Comparison of ENCODE assay signal across 19 cellular contexts in genomic region chr2:47405757-47406156, GRCh38. TPM values are rescaled to one million over a fixed set of nuclear protein-coding genes. Genes with fewer than 3 reads are reported as not detected.
A peak's percentile ranks its signal among the peaks of the same experiment; 100 is the strongest.
DNase-seq lines count a peak whose midpoint lies in the region; ATAC-seq and TF ChIP-seq lines count a peak whose summit lies in the region.
"Had no signal": no experiment of that assay in that cellular context is flagged by ENCODE, and none has a peak within 500 bp of the region (broad histone marks: within the 10 kb centered on the region; RNA-seq: fewer than 3 reads in every experiment).

No MANE protein-coding gene starts in this region.

- H3F3A ChIP-seq in DOHH2 (ENCODE audit: control insufficient read depth, insufficient read depth): no peaks in the 10 kb centered on the region

- ATAC-seq in CD4-positive, alpha-beta T cell (ENCODE audit: poor library complexity): no peak
- ATAC-seq in WTC11 (no peak), HG02970 (IDR thresholded peaks at IDR 0.05; ENCODE audit: low FRiP score, unreplicated experiment) (no peak)
- no peak for ATAC-seq in stimulated activated naive B cell treated with anti-CD40 and anti-IgM and Interleukin-4, amounts not matched to agents 10 μg/mL and 1 μg/mL and 100 μg/mL, for 72 hours (replicated peaks)
- ATAC-seq: heart left ventricle, upper lobe of right lung had no signal

- H3K36me3 ChIP-seq in DOHH2 (ENCODE audit: control insufficient read depth, low read length): peaks cover 65% of the 10 kb centered on the region
- H3K36me3 ChIP-seq in iPS-18a (ENCODE audit: control insufficient read depth, low read depth, low read length): peaks cover 13% of the 10 kb centered on the region
- no peaks in the 10 kb centered on the region for H3K36me3 ChIP-seq in Peyer's patch
- H3K36me3 ChIP-seq: upper lobe of right lung had no signal

- no peak overlapping the region for H3K27ac ChIP-seq in CD4-positive, alpha-beta T cell (ENCODE audit: low read depth, low read length)
- H3K27ac ChIP-seq in DOHH2 (ENCODE audit: low read depth, low read length) (no peak overlapping the region), iPS-18a (ENCODE audit: low read length) (no peak overlapping the region), Peyer's patch (no peak overlapping the region)
- H3K27ac ChIP-seq: heart left ventricle, upper lobe of right lung had no signal

- H3K9me3 ChIP-seq in CD4-positive, alpha-beta T cell (ENCODE audit: control insufficient read depth, low read length): no peaks in the 10 kb centered on the region
- H3K9me3 ChIP-seq in DOHH2 (ENCODE audit: control insufficient read depth, insufficient read depth, low read length): no peaks in the 10 kb centered on the region
- H3K9me3 ChIP-seq in iPS-18a (ENCODE audit: control insufficient read depth, low read depth, low read length): no peaks in the 10 kb centered on the region
- H3K9me3 ChIP-seq in Peyer's patch: no peaks in the 10 kb centered on the region
- H3K9me3 ChIP-seq: heart left ventricle, upper lobe of right lung had no signal

- no peaks in the 10 kb centered on the region for H3K9me2 ChIP-seq in DOHH2 (replicated peaks; ENCODE audit: control insufficient read depth, low read length)

- no peak for DNase-seq in CD4-positive, alpha-beta T cell
- DNase-seq in WTC11 (ENCODE audit: low spot score) (no peak), Peyer's patch (no peak), mucosa of gallbladder (ENCODE audit: low spot score) (no peak)
- no peak for DNase-seq in stimulated activated naive B cell treated with anti-CD40 and anti-IgM and Interleukin-4, amounts not matched to agents 10 μg/mL and 1 μg/mL and 100 μg/mL, for 72 hours
- DNase-seq: activated naive CD4-positive, alpha-beta T cell; DMS79; heart left ventricle; NCI-H1092 treated with DMSO at 0.1 percent for 48 hours; NCI-H2081; NCI-H510A; OCI-M1; SIG-M5; upper lobe of right lung had no signal

- H3K4me2 ChIP-seq in DOHH2 (ENCODE audit: low read length): peak overlapping the region; percentile 49

- no peaks in the 10 kb centered on the region for H3K27me3 ChIP-seq in CD4-positive, alpha-beta T cell (ENCODE audit: control insufficient read depth, insufficient read depth, low read length)
- H3K27me3 ChIP-seq in DOHH2 (ENCODE audit: control insufficient read depth, low read length) (no peaks in the 10 kb centered on the region), iPS-18a (ENCODE audit: control insufficient read depth, insufficient read depth, low read length) (no peaks in the 10 kb centered on the region), Peyer's patch (no peaks in the 10 kb centered on the region)
- H3K27me3 ChIP-seq: heart left ventricle, upper lobe of right lung had no signal

- peaks cover 54% of the 10 kb centered on the region for H3K36me3 Mint-ChIP-seq in CD4-positive, alpha-beta T cell (ENCODE audit: low read depth)
- peaks cover 44% of the 10 kb centered on the region for H3K36me3 Mint-ChIP-seq in WTC11
- H3K36me3 Mint-ChIP-seq in stimulated activated naive B cell treated with anti-CD40 and anti-IgM and Interleukin-4, amounts not matched to agents 10 μg/mL and 1 μg/mL and 100 μg/mL, for 72 hours: peaks cover 28 to 47% of the 10 kb centered on the region in 2 donors

- no peaks in the 10 kb centered on the region for H3K27me3 Mint-ChIP-seq in CD4-positive, alpha-beta T cell
- H3K27me3 Mint-ChIP-seq in WTC11 (ENCODE audit: low read depth): no peaks in the 10 kb centered on the region
- no peaks in the 10 kb centered on the region for H3K27me3 Mint-ChIP-seq in stimulated activated naive B cell treated with anti-CD40 and anti-IgM and Interleukin-4, amounts not matched to agents 10 μg/mL and 1 μg/mL and 100 μg/mL, for 72 hours

- H4K20me1 ChIP-seq in DOHH2 (ENCODE audit: control insufficient read depth, insufficient read depth, low read depth, low read length): peaks cover 5% of the 10 kb centered on the region

- H3K4me1 ChIP-seq in DOHH2 (ENCODE audit: control insufficient read depth, low read length) (peaks cover 42% of the 10 kb centered on the region), iPS-18a (ENCODE audit: control insufficient read depth, low read depth, low read length) (peaks cover 22% of the 10 kb centered on the region), Peyer's patch (peaks cover 0 to 8% (median 4%) of the 10 kb centered on the region in 4 donors)

- TF ChIP-seq CTCF in CD4-positive, alpha-beta T cell (IDR thresholded peaks at IDR 0.05): no peak
- TF ChIP-seq CTCF in DOHH2 (IDR thresholded peaks at IDR 0.05; ENCODE audit: low read depth, low read length, poor library complexity, severe bottlenecking) (no peak), WTC11 (IDR thresholded peaks at IDR 0.05) (no peak), Peyer's patch (IDR thresholded peaks at IDR 0.05) (no peak)

- TF ChIP-seq POLR2A in Peyer's patch (IDR thresholded peaks at IDR 0.05): no peak

- peak overlapping the region; percentile 39 for H3K4me3 ChIP-seq in DOHH2 (ENCODE audit: low read length)
- H3K4me3 ChIP-seq in iPS-18a (ENCODE audit: low read length): peak overlapping the region; percentile 2
- no peak overlapping the region for H3K4me3 ChIP-seq in Peyer's patch
- H3K4me3 ChIP-seq: heart left ventricle, lung, upper lobe of right lung had no signal

- H3K9ac ChIP-seq in iPS-18a (ENCODE audit: low read length): no peak overlapping the region

- H3K4me1 Mint-ChIP-seq in CD4-positive, alpha-beta T cell (ENCODE audit: low read depth): peaks cover 46% of the 10 kb centered on the region
- H3K4me1 Mint-ChIP-seq in WTC11: peaks cover 47% of the 10 kb centered on the region
- H3K4me1 Mint-ChIP-seq in stimulated activated naive B cell treated with anti-CD40 and anti-IgM and Interleukin-4, amounts not matched to agents 10 μg/mL and 1 μg/mL and 100 μg/mL, for 72 hours: peaks cover 22 to 32% of the 10 kb centered on the region in 2 donors

- peak overlapping the region; percentile 38 for H3K4me3 Mint-ChIP-seq in CD4-positive, alpha-beta T cell
- peak overlapping the region; percentile 91 for H3K4me3 Mint-ChIP-seq in WTC11
- no peak overlapping the region for H3K4me3 Mint-ChIP-seq in stimulated activated naive B cell treated with anti-CD40 and anti-IgM and Interleukin-4, amounts not matched to agents 10 μg/mL and 1 μg/mL and 100 μg/mL, for 72 hours

- no peak overlapping the region for H3K27ac Mint-ChIP-seq in CD4-positive, alpha-beta T cell
- H3K27ac Mint-ChIP-seq in WTC11: peak overlapping the region; percentile 86
- H3K27ac Mint-ChIP-seq in stimulated activated naive B cell treated with anti-CD40 and anti-IgM and Interleukin-4, amounts not matched to agents 10 μg/mL and 1 μg/mL and 100 μg/mL, for 72 hours: no peak overlapping the region

- CTCF ChIA-PET in CD4-positive, alpha-beta T cell (lab: Charles Lee): no interaction called here
- CTCF ChIA-PET in WTC11 (lab: Charles Lee): interaction anchor here (2.3 to 2.6 kb wide), 2 partner anchors 18 to 70 kb away, joined by 7 to 10 read pairs; no protein-coding TSS in a partner anchor

- no peaks in the 10 kb centered on the region for H3K9me3 Mint-ChIP-seq in CD4-positive, alpha-beta T cell
- peaks cover 13% of the 10 kb centered on the region for H3K9me3 Mint-ChIP-seq in WTC11
- peaks cover 1 to 8% of the 10 kb centered on the region in 2 donors for H3K9me3 Mint-ChIP-seq in stimulated activated naive B cell treated with anti-CD40 and anti-IgM and Interleukin-4, amounts not matched to agents 10 μg/mL and 1 μg/mL and 100 μg/mL, for 72 hours

- POLR2A ChIA-PET in CD4-positive, alpha-beta T cell (lab: Charles Lee): no interaction called here
- POLR2A ChIA-PET in WTC11 (lab: Charles Lee): no interaction called here

- intact Hi-C loops in CD4-positive, alpha-beta T cell (cut with DNase I, micrococcal nuclease): loop anchor here in 1 of 2 experiments (10.0 kb wide), 1 partner anchor 1029 kb away; no protein-coding TSS in a partner anchor

- H3K79me2 ChIP-seq in DOHH2 (ENCODE audit: control insufficient read depth, low read length): peaks cover 66% of the 10 kb centered on the region

TF ChIP-seq in WTC11, 78 proteins besides CTCF, POLR2A, EP300 and RAD21 (continues in another document):
- TF ChIP-seq NR1H2 (CRISPR knock-in tag; IDR thresholded peaks at IDR 0.05) (no peak), SMAD3 (CRISPR knock-in tag; IDR thresholded peaks at IDR 0.05; ENCODE audit: borderline replicate concordance) (no peak), RORB (CRISPR knock-in tag; IDR thresholded peaks at IDR 0.05) (no peak), NR2C2 (CRISPR knock-in tag; IDR thresholded peaks at IDR 0.05) (no peak), JUN (CRISPR knock-in tag; IDR thresholded peaks at IDR 0.05) (no peak), ZBTB21 (CRISPR knock-in tag; IDR thresholded peaks at IDR 0.05; ENCODE audit: borderline replicate concordance) (no peak), NFE2L1 (CRISPR knock-in tag; IDR thresholded peaks at IDR 0.05) (no peak), ZNF423 (CRISPR knock-in tag; IDR thresholded peaks at IDR 0.05) (no peak), ZMAT4 (CRISPR knock-in tag; IDR thresholded peaks at IDR 0.05) (no peak), SP1 (CRISPR knock-in tag; conservative IDR thresholded peaks at IDR 0.05) (no peak), GTF2I (CRISPR knock-in tag; conservative IDR thresholded peaks at IDR 0.05) (no peak), SOX15 (CRISPR knock-in tag; IDR thresholded peaks at IDR 0.05) (no peak), TCF7 (CRISPR knock-in tag; IDR thresholded peaks at IDR 0.05; ENCODE audit: low read depth) (no peak), ATF1 (CRISPR knock-in tag; IDR thresholded peaks at IDR 0.05) (no peak), GABPB1 (CRISPR knock-in tag; IDR thresholded peaks at IDR 0.05) (no peak)

RNA-seq across cellular contexts. Expression of gene MSH2, which starts 2.8 kb away (rescaled TPM):
- 1 to 10 TPM; 7.1 to 8.2 TPM for total RNA-seq in CD4-positive, alpha-beta T cell
- 207 to 244 TPM (median 209 TPM) in 3 replicates for total RNA-seq in WTC11 (2021)
- total RNA-seq in Peyer's patch: 10 to 100 TPM in 1 of 4 donors, 1 to 10 TPM in 3; 5.8 to 23.1 (median 9.2) TPM
- total RNA-seq in mucosa of gallbladder: 13.2 TPM

RNA-seq across cellular contexts. Expression of gene EPCAM, which starts 36.6 kb away (rescaled TPM):
- total RNA-seq in CD4-positive, alpha-beta T cell: not detected
- 214 to 229 TPM (median 227 TPM) in 3 replicates for total RNA-seq in WTC11 (2021)
- total RNA-seq in Peyer's patch: 100 to 1,000 TPM in 3 of 4 donors, 10 to 100 TPM in 1; 62.7 to 969 (median 724) TPM
- total RNA-seq in mucosa of gallbladder: 266 TPM
- total RNA-seq: T-helper 2 cell treated with Interferon-gamma antibody and Interleukin-4, amounts not matched to agents 100 ng/mL and 5 ng/mL, for 36 hours had no signal

Comparison
In these comparisons a context has a peak if more than half of its experiments do, and no peak if none do; other contexts are left out.
1. H3K4me3 Mint-ChIP-seq: peak in CD4-positive, alpha-beta T cell (single experiment) and WTC11 (single experiment); none in stimulated activated naive B cell treated with anti-CD40 and anti-IgM and Interleukin-4, amounts not matched to agents 10 μg/mL and 1 μg/mL and 100 μg/mL, for 72 hours (0 of 2).
2. H3K4me3 ChIP-seq: peak in DOHH2 (single experiment) and iPS-18a (single experiment); none in Peyer's patch (0 of 4).
3. RNA of gene EPCAM, which starts 36.6 kb away (total RNA-seq): 62.7 to 969 TPM in Peyer's patch, 266 TPM in mucosa of gallbladder (single experiment) and 214 to 229 TPM in WTC11; not detected in CD4-positive, alpha-beta T cell; every median in the first group is over 10 times any median in the second.